In genomic region chr19:56946164-56946563, GRCh38 we compare ENCODE assay signal across 16 cellular contexts.
DNase-seq lines count a peak whose midpoint lies in the region; ATAC-seq and TF ChIP-seq lines count a peak whose summit lies in the region.
"Had no signal": no experiment of that assay in that cellular context is flagged by ENCODE, and none has a peak within 500 bp of the region (broad histone marks: within the 10 kb centered on the region; RNA-seq: fewer than 3 reads in every experiment).

No MANE protein-coding gene starts in this region.

- no peaks in the 10 kb centered on the region for H3K36me3 Mint-ChIP-seq in T-helper 17 cell (ENCODE audit: low read depth)
- H3K36me3 Mint-ChIP-seq: CD14-positive monocyte had no signal

- DNase-seq in DMS53 (lab: John Stamatoyannopoulos, UW) = peak; percentile 5
- no peak for DNase-seq in DMS53 treated with DMSO at 0.1 percent for 48 hours (lab: John Stamatoyannopoulos, UW; ENCODE audit: unreplicated experiment)
- peak; percentile 40 to 87 (median 65) for DNase-seq in adrenal gland
- DNase-seq in inferior parietal cortex (ENCODE audit: extremely low spot score) = peak; percentile 72
- DNase-seq in posterior cingulate gyrus = peak; percentile 14 to 96 (median 77)
- no peak for DNase-seq in T-helper 17 cell
- DNase-seq: Caco-2, DMS79 treated with DMSO at 0.1 percent for 48 hours, NCI-H1930, NCI-H526, PC-9 had no signal

- 17 to 22% (median 18%) methylated on average over 6 of the region's 6 CpGs for WGBS in adrenal gland, 4 donors

- H3K27ac ChIP-seq in adrenal gland = peak overlapping the region in 1 of 5 donors; percentile 22
- H3K27ac ChIP-seq: PC-9, SK-N-MC had no signal

- TF ChIP-seq POLR2A in adrenal gland (IDR thresholded peaks at IDR 0.05) = no peak

- no peak overlapping the region for H3K4me3 Mint-ChIP-seq in T-helper 17 cell
- H3K4me3 Mint-ChIP-seq: CD14-positive monocyte, GM23338 had no signal

- H3K4me3 ChIP-seq in adrenal gland = no peak overlapping the region
- H3K4me3 ChIP-seq: GM23338, PC-9, SK-N-MC had no signal

- no peaks in the 10 kb centered on the region for H3K27me3 Mint-ChIP-seq in T-helper 17 cell

- no peak for TF ChIP-seq CTCF in adrenal gland (IDR thresholded peaks at IDR 0.05)

- H3K4me1 ChIP-seq in adrenal gland (replicated peaks in 1 of 2) = peaks cover 0 to 13% of the 10 kb centered on the region in 2 donors
- H3K4me1 ChIP-seq: Caco-2 had no signal

- intact Hi-C loops in adrenal gland (cut with DNase I) = no loop called here
- intact Hi-C loops in posterior cingulate gyrus (cut with DNase I) = no loop called here

- no peaks in the 10 kb centered on the region for H3K36me3 ChIP-seq in adrenal gland (replicated peaks in 1 of 2)

- no peaks in the 10 kb centered on the region for H3K9me3 ChIP-seq in adrenal gland (replicated peaks in 1 of 3)
- H3K9me3 ChIP-seq in T-helper 17 cell (ENCODE audit: control insufficient read depth, low read length, poor library complexity, severe bottlenecking) = no peaks in the 10 kb centered on the region
- H3K9me3 ChIP-seq: Caco-2 had no signal

- no peaks in the 10 kb centered on the region for H3K27me3 ChIP-seq in adrenal gland

- no peaks in the 10 kb centered on the region for H3K4me1 Mint-ChIP-seq in T-helper 17 cell
- H3K4me1 Mint-ChIP-seq: CD14-positive monocyte, GM23338 had no signal

- H3K27ac Mint-ChIP-seq in T-helper 17 cell = no peak overlapping the region
- H3K27ac Mint-ChIP-seq: CD14-positive monocyte, GM23338 had no signal

- ATAC-seq in HG03378 (IDR thresholded peaks at IDR 0.05; ENCODE audit: unreplicated experiment) (no peak), GM21717 (IDR thresholded peaks at IDR 0.05; ENCODE audit: unreplicated experiment) (no peak), T-helper 17 cell (no peak)
- ATAC-seq: GM23338 had no signal

Comparison
In these comparisons a context has a peak if more than half of its experiments do, and no peak if none do; other contexts are left out.
1. DNase-seq: peak in DMS53 (single experiment), adrenal gland (7 of 7), inferior parietal cortex (single experiment) and posterior cingulate gyrus (10 of 10); none in DMS53 treated with DMSO at 0.1 percent for 48 hours (single experiment) and T-helper 17 cell (0 of 3).